Comparison of ENCODE assay signal across 18 cellular contexts in genomic region chr3:143627336-143627735, GRCh38.
DNase-seq lines count a peak whose midpoint lies in the region; ATAC-seq and TF ChIP-seq lines count a peak whose summit lies in the region.
"Had no signal": no experiment of that assay in that cellular context is flagged by ENCODE, and none has a peak within 500 bp of the region (broad histone marks: within the 10 kb centered on the region; RNA-seq: fewer than 3 reads in every experiment).

No MANE protein-coding gene starts in this region.

- no peak overlapping the region for H3K4me3 Mint-ChIP-seq in activated T-helper 17 cell treated with anti-CD3 and anti-CD28 coated beads, Interleukin-2, amount 50 U/mL, for 72 hours
- no peak overlapping the region for H3K4me3 Mint-ChIP-seq in stimulated activated naive CD8-positive, alpha-beta T cell treated with anti-CD3 and anti-CD28 coated beads, Interleukin-15, amount 100 ng/mL, for 72 hours
- H3K4me3 Mint-ChIP-seq: IgD-negative memory B cell had no signal

- H3K9me3 Mint-ChIP-seq in activated T-helper 17 cell treated with anti-CD3 and anti-CD28 coated beads, Interleukin-2, amount 50 U/mL, for 72 hours, result no peaks in the 10 kb centered on the region
- H3K9me3 Mint-ChIP-seq in stimulated activated naive CD8-positive, alpha-beta T cell treated with anti-CD3 and anti-CD28 coated beads, Interleukin-15, amount 100 ng/mL, for 72 hours, result peaks cover 0 to 10% of the 10 kb centered on the region in 2 donors

- no peak overlapping the region for H3K27ac Mint-ChIP-seq in activated T-helper 17 cell treated with anti-CD3 and anti-CD28 coated beads, Interleukin-2, amount 50 U/mL, for 72 hours
- H3K27ac Mint-ChIP-seq in stimulated activated naive CD8-positive, alpha-beta T cell treated with anti-CD3 and anti-CD28 coated beads, Interleukin-15, amount 100 ng/mL, for 72 hours, result no peak overlapping the region
- H3K27ac Mint-ChIP-seq: IgD-negative memory B cell had no signal

- no peaks in the 10 kb centered on the region for H3K4me1 Mint-ChIP-seq in activated T-helper 17 cell treated with anti-CD3 and anti-CD28 coated beads, Interleukin-2, amount 50 U/mL, for 72 hours
- no peaks in the 10 kb centered on the region for H3K4me1 Mint-ChIP-seq in stimulated activated naive CD8-positive, alpha-beta T cell treated with anti-CD3 and anti-CD28 coated beads, Interleukin-15, amount 100 ng/mL, for 72 hours

- no peak overlapping the region for H3K4me3 ChIP-seq in foreskin fibroblast (ENCODE audit: low read depth in 1 of 2, low read length in 2 of 2)
- H3K4me3 ChIP-seq: adrenal gland, dorsolateral prefrontal cortex, gastrocnemius medialis, sigmoid colon, testis had no signal

- peak; percentile 2 to 28 (median 14) for DNase-seq in stimulated activated CD4-positive, alpha-beta T cell treated with anti-CD3 and anti-CD28 coated beads, Interleukin-12 subunit alpha, Interleukin-12 subunit beta, amount 100 ng/mL, for 48 hours (ENCODE audit: low read depth in 2 of 3, low spot score in 1 of 3)
- no peak for DNase-seq in stimulated activated CD4-positive, alpha-beta T cell treated with anti-CD3 and anti-CD28 coated beads, Interleukin-12 subunit alpha, Interleukin-12 subunit beta, amount 100 ng/mL, for 4 hours
- DNase-seq in foreskin fibroblast, result peak; percentile 46 to 74
- DNase-seq in stimulated activated naive CD8-positive, alpha-beta T cell treated with anti-CD3 and anti-CD28 coated beads, Interleukin-15, amount 100 ng/mL, for 72 hours, result peak; percentile 12 to 39
- DNase-seq in NCI-H2171 (lab: John Stamatoyannopoulos, UW), result no peak
- DNase-seq in KG1 (lab: John Stamatoyannopoulos, UW), result no peak
- DNase-seq in germinal center (ENCODE audit: low spot score), result no peak
- DNase-seq: adrenal gland, DMS153, dorsolateral prefrontal cortex, gastrocnemius medialis, NCI-H1105 treated with DMSO at 0.1 percent for 48 hours, NCI-H2227 treated with DMSO at 0.1 percent for 48 hours, SIG-M5, sigmoid colon, testis had no signal

- TF ChIP-seq CTCF in foreskin fibroblast (IDR thresholded peaks at IDR 0.05; ENCODE audit: low read depth, low read length), result no peak

- ATAC-seq in activated T-helper 17 cell treated with anti-CD3 and anti-CD28 coated beads, Interleukin-2, amount 50 U/mL, for 72 hours (replicated peaks), result peak; percentile 84
- peak; percentile 86 for ATAC-seq in stimulated activated naive CD8-positive, alpha-beta T cell treated with anti-CD3 and anti-CD28 coated beads, Interleukin-15, amount 100 ng/mL, for 72 hours
- ATAC-seq: gastrocnemius medialis had no signal

- no peaks in the 10 kb centered on the region for H3K36me3 Mint-ChIP-seq in activated T-helper 17 cell treated with anti-CD3 and anti-CD28 coated beads, Interleukin-2, amount 50 U/mL, for 72 hours (ENCODE audit: low read depth)
- H3K36me3 Mint-ChIP-seq: IgD-negative memory B cell had no signal

- no peaks in the 10 kb centered on the region for H3K27me3 Mint-ChIP-seq in activated T-helper 17 cell treated with anti-CD3 and anti-CD28 coated beads, Interleukin-2, amount 50 U/mL, for 72 hours
- H3K27me3 Mint-ChIP-seq in stimulated activated naive CD8-positive, alpha-beta T cell treated with anti-CD3 and anti-CD28 coated beads, Interleukin-15, amount 100 ng/mL, for 72 hours, result no peaks in the 10 kb centered on the region
- H3K27me3 Mint-ChIP-seq: IgD-negative memory B cell had no signal

Comparison
In these comparisons a context has a peak if more than half of its experiments do, and no peak if none do; other contexts are left out.
1. DNase-seq: peak in stimulated activated CD4-positive, alpha-beta T cell treated with anti-CD3 and anti-CD28 coated beads, Interleukin-12 subunit alpha, Interleukin-12 subunit beta, amount 100 ng/mL, for 48 hours (3 of 3), foreskin fibroblast (2 of 2) and stimulated activated naive CD8-positive, alpha-beta T cell treated with anti-CD3 and anti-CD28 coated beads, Interleukin-15, amount 100 ng/mL, for 72 hours (2 of 2); none in stimulated activated CD4-positive, alpha-beta T cell treated with anti-CD3 and anti-CD28 coated beads, Interleukin-12 subunit alpha, Interleukin-12 subunit beta, amount 100 ng/mL, for 4 hours (single experiment), NCI-H2171 (single experiment), KG1 (single experiment) and germinal center (single experiment).